ENCODE assay signal across 8 cellular contexts in genomic region chr12:2876431-2877046, GRCh38. TPM values are rescaled to one million over a fixed set of nuclear protein-coding genes. Genes with fewer than 3 reads are reported as not detected.
DNase-seq lines count a peak whose midpoint lies in the region; ATAC-seq, FAIRE-seq and TF ChIP-seq lines count a peak whose summit lies in the region.

No MANE protein-coding gene starts in this region.

- BruUV-seq in A673 (replicated peaks; lab: Mats Ljungman, UMichigan) = no TSS peak
- BruUV-seq in GM12878 (replicated peaks; lab: Mats Ljungman, UMichigan) = no TSS peak

- H3K9me3 ChIP-seq in A673 (ENCODE audit: low read depth, low read length, poor library complexity, severe bottlenecking) (no peaks in the 10 kb centered on the region), GM12878 (replicated peaks; ENCODE audit: control insufficient read depth, insufficient read depth, low read length) (no peaks in the 10 kb centered on the region), stomach smooth muscle (ENCODE audit: control insufficient read depth in 2 of 2, low read length in 2 of 2) (no peaks in the 10 kb centered on the region)

- peak; percentile 43 for ATAC-seq in HG02642 (IDR thresholded peaks at IDR 0.05; ENCODE audit: poor library complexity, unreplicated experiment)
- peak; percentile 69 for ATAC-seq in GM12878

- in situ Hi-C loops in GM12878 (cut with MboI) = no loop called here

- CTCF ChIA-PET in A673 (lab: Charles Lee) = interaction anchor here (0.6 to 1.2 kb wide), 3 partner anchors 15 to 69 kb away, joined by 3 to 4 read pairs (median 3); partner anchors contain the start of genes TEX52 and TULP3
- CTCF ChIA-PET in GM12878 (lab: Yijun Ruan, JAX) = no interaction called here

- no peak for FAIRE-seq in GM12878 (lab: Jason Lieb, UNC)

- peak overlapping the region; percentile 92 for H3K4me2 ChIP-seq in GM12878 (ENCODE audit: control insufficient read depth, insufficient read depth)

- H3K79me2 ChIP-seq in GM12878 (ENCODE audit: control insufficient read depth, insufficient read depth, low read length) = peaks cover 74% of the 10 kb centered on the region

- H3K27ac ChIP-seq in A673 (ENCODE audit: low read depth, low read length, poor library complexity, severe bottlenecking) (peak overlapping the region; percentile 86), GM12878 (ENCODE audit: control insufficient read depth, insufficient read depth) (peak overlapping the region; percentile 98), stomach smooth muscle (ENCODE audit: low read length) (no peak overlapping the region)

- H3K9ac ChIP-seq in GM12878 (ENCODE audit: control insufficient read depth, insufficient read depth, low read length) = peak overlapping the region; percentile 100
- H3K9ac ChIP-seq in stomach smooth muscle (ENCODE audit: low read length in 2 of 2) = peak overlapping the region in 1 of 2 donors; percentile 38

- POLR2A ChIA-PET in A673 (lab: Charles Lee; ENCODE audit: low non-redundant PET) (no interaction called here), GM12878 (lab: Charles Lee) (interaction anchor here (1.1 to 1.4 kb wide), 2 partner anchors 10 to 14 kb away, joined by 4 to 7 read pairs; partner anchors contain the start of gene TULP3)

- DNase-seq in A673 (ENCODE audit: low spot score) = peak; percentile 34
- DNase-seq in GM06990 (ENCODE audit: extremely low read depth, insufficient read length) = peak; percentile 78
- peak; percentile 58 for DNase-seq in NCI-H2171 treated with DMSO at 0.1 percent for 48 hours (lab: John Stamatoyannopoulos, UW)
- DNase-seq in GM12878 (ENCODE audit: low read depth, low spot score) = no peak
- DNase-seq in kidney epithelial cell (ENCODE audit: low read depth) = no peak
- DNase-seq in NCI-H524 treated with DMSO at 0.1 percent for 48 hours (lab: John Stamatoyannopoulos, UW) = no peak

- 0% methylated on average over 34 of the region's 38 CpGs for WGBS in GM12878 (ENCODE audit: insufficient coverage, insufficient replicate concordance, low lambda C conversion rate, missing lambda C conversion rate)

- H3K4me3 ChIP-seq in A673 (ENCODE audit: low read depth, low read length, poor library complexity, severe bottlenecking) = peak overlapping the region; percentile 65
- peak overlapping the region; percentile 96 for H3K4me3 ChIP-seq in GM06990 (replicated peaks; ENCODE audit: low read depth, low read length)
- H3K4me3 ChIP-seq in GM12878 = peak overlapping the region; percentile 93
- H3K4me3 ChIP-seq in kidney epithelial cell (ENCODE audit: low read depth, low read length) = peak overlapping the region; percentile 78
- H3K4me3 ChIP-seq in stomach smooth muscle (ENCODE audit: low read length in 2 of 2) = peak overlapping the region; percentile 92 to 94

- SMC1A ChIA-PET in GM12878 (lab: Charles Lee; ENCODE audit: uncharacterized antibody, unreplicated experiment) = interaction anchor here (0.8 kb wide), 1 partner anchor 80 kb away, joined by 3 read pairs; no protein-coding TSS in a partner anchor

- intact Hi-C loops in A673 (cut with micrococcal nuclease; ENCODE audit: unreplicated experiment) = loop anchor here (1.0 to 2.0 kb wide), 2 partner anchors 35 to 68 kb away; no protein-coding TSS in a partner anchor
- intact Hi-C loops in GM12878 (cut with micrococcal nuclease; ENCODE audit: unreplicated experiment) = loop anchor here (2.0 kb wide), 1 partner anchor 64 kb away; the partner anchor contains the start of gene ITFG2

- no peak for TF ChIP-seq RAD21 in GM12878 (IDR thresholded peaks at IDR 0.05; ENCODE audit: insufficient read depth, low read depth, low read length)

- H3K4me1 ChIP-seq in A673 (ENCODE audit: insufficient read depth, low read length, poor library complexity, severe bottlenecking) = no peaks in the 10 kb centered on the region
- peaks cover 11% of the 10 kb centered on the region for H3K4me1 ChIP-seq in GM12878 (ENCODE audit: control insufficient read depth, insufficient read depth, low read length)
- H3K4me1 ChIP-seq in stomach smooth muscle (ENCODE audit: control insufficient read depth, insufficient read depth, low read length) = peaks cover 19% of the 10 kb centered on the region

- no peak; the same call in 1 of the 2 replicates for TF ChIP-seq POLR2A in GM12878 (IDR thresholded peaks at IDR 0.05; ENCODE audit: low read depth, low read length)

- RAD21 ChIA-PET in GM12878 (lab: Charles Lee; ENCODE audit: unreplicated experiment) = no interaction called here

- TF ChIP-seq CTCF in A673 (conservative IDR thresholded peaks at IDR 0.05; ENCODE audit: low read depth, low read length) (no peak), GM06990 (IDR thresholded peaks at IDR 0.05; ENCODE audit: insufficient read depth, low read length, poor library complexity, severe bottlenecking) (no peak), GM12878 (IDR thresholded peaks at IDR 0.05 in 2 of 3, conservative IDR thresholded peaks at IDR 0.05 in 1 of 3; ENCODE audit: control insufficient read depth in 2 of 3, extremely low read depth in 1 of 3, insufficient read depth in 1 of 3, low read depth in 3 of 3, low read length in 3 of 3) (no peak), kidney epithelial cell (IDR thresholded peaks at IDR 0.05; ENCODE audit: insufficient read depth, low read length, poor library complexity, severe bottlenecking) (no peak)

- no peaks in the 10 kb centered on the region for H3K27me3 ChIP-seq in A673 (replicated peaks; ENCODE audit: insufficient read depth, low read depth, low read length, poor library complexity)
- H3K27me3 ChIP-seq in GM06990 (replicated peaks; ENCODE audit: control insufficient read depth, insufficient read depth, low read length) = no peaks in the 10 kb centered on the region
- H3K27me3 ChIP-seq in GM12878 (replicated peaks in 1 of 2; ENCODE audit: control insufficient read depth in 2 of 2, insufficient read depth in 2 of 2, low read length in 1 of 2) = no peaks in the 10 kb centered on the region
- H3K27me3 ChIP-seq in kidney epithelial cell (ENCODE audit: control insufficient read depth, insufficient read depth, low read length) = no peaks in the 10 kb centered on the region
- no peaks in the 10 kb centered on the region for H3K27me3 ChIP-seq in stomach smooth muscle (ENCODE audit: control insufficient read depth in 1 of 2, insufficient read depth in 2 of 2, low read length in 2 of 2)

- H4K20me1 ChIP-seq in GM12878 (ENCODE audit: control insufficient read depth, insufficient read depth) = no peaks in the 10 kb centered on the region

- peaks cover 50% of the 10 kb centered on the region for H3K36me3 ChIP-seq in A673 (ENCODE audit: insufficient read depth, low read length, poor library complexity, severe bottlenecking)
- H3K36me3 ChIP-seq in GM06990 (ENCODE audit: control insufficient read depth, insufficient read depth, low read length) = peaks cover 12% of the 10 kb centered on the region
- peaks cover 0 to 5% of the 10 kb centered on the region in 2 experiments; a peak in 2 of 4 replicates for H3K36me3 ChIP-seq in GM12878 (ENCODE audit: control insufficient read depth in 2 of 2, insufficient read depth in 2 of 2, low read length in 1 of 2)
- H3K36me3 ChIP-seq in kidney epithelial cell (ENCODE audit: control insufficient read depth, insufficient read depth, low read length) = no peaks in the 10 kb centered on the region
- no peaks in the 10 kb centered on the region for H3K36me3 ChIP-seq in stomach smooth muscle (ENCODE audit: control insufficient read depth in 2 of 2, insufficient read depth in 2 of 2, low read length in 2 of 2)

- no peak for TF ChIP-seq EP300 in GM12878 (IDR thresholded peaks at IDR 0.05; ENCODE audit: borderline replicate concordance in 1 of 2, control insufficient read depth in 1 of 2, low read depth in 2 of 2, low read length in 2 of 2)

- peak overlapping the region; percentile 85 for H2AFZ ChIP-seq in GM12878 (ENCODE audit: control insufficient read depth, low read depth, low read length)

RNA-seq across cellular contexts. Expression of gene FOXM1, which starts 0.4 kb away (rescaled TPM):
- total RNA-seq in A673 (2021) (198 and 200 TPM in 2 replicates), GM12878 (2014; rRNA removed) (30.3 and 33.7 TPM in 2 replicates), GM12878 (2014; rRNA removed; fragmentation: Illumina TruSeq; extraction: Trizol) (28.0 and 28.9 TPM in 2 replicates), GM12878 (2021) (58.6 and 60.0 TPM in 2 replicates), kidney epithelial cell (12.2 and 14.3 TPM in 2 replicates)
- 32.6 and 35.3 TPM in 2 replicates for total RNA-seq in GM12878 (2013; cell fraction: nucleolus; rRNA removed)
- 16.5 TPM for polyA plus RNA-seq in GM12878 (2011; ENCODE audit: low read depth)
- polyA plus RNA-seq in GM12878 (2011; rRNA removed) (15.3 and 25.1 TPM in 2 replicates), GM12878 (2014; fragmentation: Illumina TruSeq; extraction: Trizol) (50.4 and 63.2 TPM in 2 replicates), GM12878 (2014; fragmentation: Nextera tagmentation; extraction: Ambion mirVana) (10 to 100 TPM; 15.1 to 15.5 TPM), GM12878 (2014; rRNA removed) (39.8 and 45.5 TPM in 2 replicates), GM12878 (2016; fragmentation: Nextera tagmentation; extraction: Ambion mirVana) (10 to 100 TPM; 34.8 to 37.0 TPM)
- 32.6 and 48.2 TPM in 2 replicates for polyA plus RNA-seq in GM12878 (2011; cell fraction: cytosol; rRNA removed)
- polyA plus RNA-seq in GM12878 (2011; cell fraction: nucleus; rRNA removed) = 42.6 and 56.1 TPM in 2 replicates
- 24.2 and 24.7 TPM in 2 replicates for polyA plus RNA-seq in GM12878 (2012)
- polyA minus RNA-seq in GM12878 (2011; rRNA and poly(A)+ RNA removed) = 30.0 and 33.3 TPM in 2 replicates
- polyA minus RNA-seq in GM12878 (2011; cell fraction: cytosol; rRNA and poly(A)+ RNA removed) = 16.3 and 28.3 TPM in 2 replicates
- 14.3 and 21.5 TPM in 2 replicates for polyA minus RNA-seq in GM12878 (2011; cell fraction: nucleus; rRNA and poly(A)+ RNA removed)

RNA-seq across cellular contexts. Expression of gene RHNO1, which starts 0.5 kb away (rescaled TPM):
- total RNA-seq in A673 (2021) (71.7 and 79.9 TPM in 2 replicates), GM12878 (2014; rRNA removed) (52.6 and 54.2 TPM in 2 replicates), GM12878 (2014; rRNA removed; fragmentation: Illumina TruSeq; extraction: Trizol) (42.4 and 46.4 TPM in 2 replicates), GM12878 (2021) (33.3 and 36.2 TPM in 2 replicates), kidney epithelial cell (18.8 and 20.3 TPM in 2 replicates)
- 20.2 and 22.3 TPM in 2 replicates for total RNA-seq in GM12878 (2013; cell fraction: nucleolus; rRNA removed)
- polyA plus RNA-seq in GM12878 (2011; ENCODE audit: low read depth) = 19.5 TPM
- polyA plus RNA-seq in GM12878 (2011; rRNA removed) (69.0 and 91.6 TPM in 2 replicates), GM12878 (2014; fragmentation: Illumina TruSeq; extraction: Trizol) (60.7 and 67.8 TPM in 2 replicates), GM12878 (2014; fragmentation: Nextera tagmentation; extraction: Ambion mirVana) (10 to 100 TPM; 27.9 to 29.1 TPM), GM12878 (2014; rRNA removed) (30.4 and 41.0 TPM in 2 replicates), GM12878 (2016; fragmentation: Nextera tagmentation; extraction: Ambion mirVana) (10 to 100 TPM; 52.3 to 57.9 TPM)
- polyA plus RNA-seq in GM12878 (2011; cell fraction: cytosol; rRNA removed) = 61.3 and 66.0 TPM in 2 replicates
- polyA plus RNA-seq in GM12878 (2011; cell fraction: nucleus; rRNA removed) = 14.1 and 14.7 TPM in 2 replicates
- polyA plus RNA-seq in GM12878 (2012) = 24.7 and 27.4 TPM in 2 replicates
- 35.2 and 48.7 TPM in 2 replicates for polyA minus RNA-seq in GM12878 (2011; rRNA and poly(A)+ RNA removed)
- polyA minus RNA-seq in GM12878 (2011; cell fraction: cytosol; rRNA and poly(A)+ RNA removed) = 14.0 and 20.1 TPM in 2 replicates
- 7.1 and 8.2 TPM in 2 replicates for polyA minus RNA-seq in GM12878 (2011; cell fraction: nucleus; rRNA and poly(A)+ RNA removed)

RNA-seq across cellular contexts. Expression of gene TULP3, which starts 14.2 kb away (rescaled TPM):
- total RNA-seq in A673 (2021) = 48.1 and 55.6 TPM in 2 replicates
- total RNA-seq in GM12878 (2013; cell fraction: nucleolus; rRNA removed) = 7.3 and 7.8 TPM in 2 replicates
- total RNA-seq in GM12878 (2014; rRNA removed) = 6.7 and 7.9 TPM in 2 replicates
- total RNA-seq in GM12878 (2014; rRNA removed; fragmentation: Illumina TruSeq; extraction: Trizol) = 7.0 TPM in 2 replicates
- total RNA-seq in GM12878 (2021) = 7.8 and 8.5 TPM in 2 replicates
- polyA plus RNA-seq in GM12878 (2011; ENCODE audit: low read depth) = 5.3 TPM
- 6.0 and 8.4 TPM in 2 replicates for polyA plus RNA-seq in GM12878 (2011; rRNA removed)
- 7.5 and 8.4 TPM in 2 replicates for polyA plus RNA-seq in GM12878 (2011; cell fraction: cytosol; rRNA removed)
- 9.2 and 9.7 TPM in 2 replicates for polyA plus RNA-seq in GM12878 (2011; cell fraction: nucleus; rRNA removed)
- 7.9 and 8.6 TPM in 2 replicates for polyA plus RNA-seq in GM12878 (2012)
- 9.8 and 10.4 TPM in 2 replicates for polyA plus RNA-seq in GM12878 (2014; fragmentation: Illumina TruSeq; extraction: Trizol)
- polyA plus RNA-seq in GM12878 (2014; fragmentation: Nextera tagmentation; extraction: Ambion mirVana) = 1 to 10 TPM; 3.1 to 3.9 TPM
- polyA plus RNA-seq in GM12878 (2014; rRNA removed) = 8.4 and 9.3 TPM in 2 replicates
- 1 to 10 TPM; 7.8 to 8.3 TPM for polyA plus RNA-seq in GM12878 (2016; fragmentation: Nextera tagmentation; extraction: Ambion mirVana)
- polyA minus RNA-seq in GM12878 (2011; rRNA and poly(A)+ RNA removed) = 6.1 and 6.6 TPM in 2 replicates
- polyA minus RNA-seq in GM12878 (2011; cell fraction: cytosol; rRNA and poly(A)+ RNA removed) = 2.9 and 5.7 TPM in 2 replicates
- polyA minus RNA-seq in GM12878 (2011; cell fraction: nucleus; rRNA and poly(A)+ RNA removed) = 1.8 and 2.9 TPM in 2 replicates
- 19.1 and 21.2 TPM in 2 replicates for total RNA-seq in kidney epithelial cell

RNA-seq across cellular contexts. Expression of gene TEX52, which starts 19.7 kb away (rescaled TPM):
- total RNA-seq in A673 (2021) (0.44 TPM in 1 of 2 replicates, not detected in the other), GM12878 (2014; rRNA removed) (not detected in 2 replicates), GM12878 (2014; rRNA removed; fragmentation: Illumina TruSeq; extraction: Trizol) (not detected in 2 replicates), GM12878 (2021) (not detected in 2 replicates), kidney epithelial cell (not detected in 2 replicates)
- not detected in 2 replicates for total RNA-seq in GM12878 (2013; cell fraction: nucleolus; rRNA removed)
- polyA plus RNA-seq in GM12878 (2011; ENCODE audit: low read depth) = not detected
- polyA plus RNA-seq in GM12878 (2011; rRNA removed) (not detected in 2 replicates), GM12878 (2014; fragmentation: Illumina TruSeq; extraction: Trizol) (not detected in 2 replicates), GM12878 (2014; fragmentation: Nextera tagmentation; extraction: Ambion mirVana) (not detected), GM12878 (2014; rRNA removed) (not detected in 2 replicates), GM12878 (2016; fragmentation: Nextera tagmentation; extraction: Ambion mirVana) (under 1 TPM in 1 of 2 experiments, not detected in 1; 0.23 TPM)
- not detected in 2 replicates for polyA plus RNA-seq in GM12878 (2011; cell fraction: cytosol; rRNA removed)
- polyA plus RNA-seq in GM12878 (2011; cell fraction: nucleus; rRNA removed) = not detected in 2 replicates
- 0.58 and 0.72 TPM in 2 replicates for polyA plus RNA-seq in GM12878 (2012)
- not detected in 2 replicates for polyA minus RNA-seq in GM12878 (2011; rRNA and poly(A)+ RNA removed)
- polyA minus RNA-seq in GM12878 (2011; cell fraction: cytosol; rRNA and poly(A)+ RNA removed) = not detected in 2 replicates
- not detected in 2 replicates for polyA minus RNA-seq in GM12878 (2011; cell fraction: nucleus; rRNA and poly(A)+ RNA removed)

RNA-seq across cellular contexts. Expression of gene NRIP2, which starts 41.7 kb away (rescaled TPM):
- total RNA-seq in A673 (2021) (0.28 and 0.39 TPM in 2 replicates), GM12878 (2014; rRNA removed) (not detected in 2 replicates), GM12878 (2014; rRNA removed; fragmentation: Illumina TruSeq; extraction: Trizol) (not detected in 2 replicates), GM12878 (2021) (not detected in 2 replicates), kidney epithelial cell (not detected in 2 replicates)
- not detected in 2 replicates for total RNA-seq in GM12878 (2013; cell fraction: nucleolus; rRNA removed)
- polyA plus RNA-seq in GM12878 (2011; ENCODE audit: low read depth) = 0.88 TPM
- polyA plus RNA-seq in GM12878 (2011; rRNA removed) (not detected in 2 replicates), GM12878 (2014; fragmentation: Illumina TruSeq; extraction: Trizol) (not detected in 2 replicates), GM12878 (2014; fragmentation: Nextera tagmentation; extraction: Ambion mirVana) (under 1 TPM in 1 of 2 experiments, not detected in 1; 0.04 TPM), GM12878 (2014; rRNA removed) (not detected in 2 replicates), GM12878 (2016; fragmentation: Nextera tagmentation; extraction: Ambion mirVana) (under 1 TPM; 0.42 to 0.83 TPM)
- not detected in 2 replicates for polyA plus RNA-seq in GM12878 (2011; cell fraction: cytosol; rRNA removed)
- polyA plus RNA-seq in GM12878 (2011; cell fraction: nucleus; rRNA removed) = not detected in 2 replicates
- 1.0 and 2.0 TPM in 2 replicates for polyA plus RNA-seq in GM12878 (2012)
- polyA minus RNA-seq in GM12878 (2011; rRNA and poly(A)+ RNA removed) = not detected in 2 replicates
- polyA minus RNA-seq in GM12878 (2011; cell fraction: cytosol; rRNA and poly(A)+ RNA removed) = not detected in 2 replicates
- polyA minus RNA-seq in GM12878 (2011; cell fraction: nucleus; rRNA and poly(A)+ RNA removed) = not detected in 2 replicates

Comparison
In these comparisons a context has a peak if more than half of its experiments do, and no peak if none do; other contexts are left out.
1. DNase-seq: peak in A673 (single experiment), GM06990 (single experiment) and NCI-H2171 treated with DMSO at 0.1 percent for 48 hours (single experiment); none in GM12878 (single experiment), kidney epithelial cell (single experiment) and NCI-H524 treated with DMSO at 0.1 percent for 48 hours (single experiment).
2. Peak in every context shown above with its lines, with median percentiles within 50 percentile points of each other: H3K4me3 ChIP-seq.